1 cellular context compared by ENCODE assay signal in genomic region chrX:40878821-40879571, GRCh38.
TF ChIP-seq lines count a peak whose summit lies in the region.

No MANE protein-coding gene starts in this region.

TF ChIP-seq in WTC11, 78 proteins besides CTCF, POLR2A, EP300 and RAD21:
- TF ChIP-seq, protein P1, sequence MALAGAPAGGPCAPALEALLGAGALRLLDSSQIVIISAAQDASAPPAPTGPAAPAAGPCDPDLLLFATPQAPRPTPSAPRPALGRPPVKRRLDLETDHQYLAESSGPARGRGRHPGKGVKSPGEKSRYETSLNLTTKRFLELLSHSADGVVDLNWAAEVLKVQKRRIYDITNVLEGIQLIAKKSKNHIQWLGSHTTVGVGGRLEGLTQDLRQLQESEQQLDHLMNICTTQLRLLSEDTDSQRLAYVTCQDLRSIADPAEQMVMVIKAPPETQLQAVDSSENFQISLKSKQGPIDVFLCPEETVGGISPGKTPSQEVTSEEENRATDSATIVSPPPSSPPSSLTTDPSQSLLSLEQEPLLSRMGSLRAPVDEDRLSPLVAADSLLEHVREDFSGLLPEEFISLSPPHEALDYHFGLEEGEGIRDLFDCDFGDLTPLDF (CRISPR knock-in tag; IDR thresholded peaks at IDR 0.05), result no peak
- TF ChIP-seq, protein P2, sequence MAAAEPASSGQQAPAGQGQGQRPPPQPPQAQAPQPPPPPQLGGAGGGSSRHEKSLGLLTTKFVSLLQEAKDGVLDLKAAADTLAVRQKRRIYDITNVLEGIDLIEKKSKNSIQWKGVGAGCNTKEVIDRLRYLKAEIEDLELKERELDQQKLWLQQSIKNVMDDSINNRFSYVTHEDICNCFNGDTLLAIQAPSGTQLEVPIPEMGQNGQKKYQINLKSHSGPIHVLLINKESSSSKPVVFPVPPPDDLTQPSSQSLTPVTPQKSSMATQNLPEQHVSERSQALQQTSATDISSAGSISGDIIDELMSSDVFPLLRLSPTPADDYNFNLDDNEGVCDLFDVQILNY (CRISPR knock-in tag; IDR thresholded peaks at IDR 0.05), result no peak
- TF ChIP-seq, protein P3, sequence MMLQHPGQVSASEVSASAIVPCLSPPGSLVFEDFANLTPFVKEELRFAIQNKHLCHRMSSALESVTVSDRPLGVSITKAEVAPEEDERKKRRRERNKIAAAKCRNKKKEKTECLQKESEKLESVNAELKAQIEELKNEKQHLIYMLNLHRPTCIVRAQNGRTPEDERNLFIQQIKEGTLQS (CRISPR knock-in tag; conservative IDR thresholded peaks at IDR 0.05), result no peak
- TF ChIP-seq ZNF219 (CRISPR knock-in tag; IDR thresholded peaks at IDR 0.05; ENCODE audit: borderline replicate concordance) (no peak), EMX1 (CRISPR knock-in tag; IDR thresholded peaks at IDR 0.05) (no peak), ZMAT4 (CRISPR knock-in tag; IDR thresholded peaks at IDR 0.05) (0 out of 2 replicates have a peak, but pooled peaks have one; percentile 13), SMAD3 (CRISPR knock-in tag; IDR thresholded peaks at IDR 0.05; ENCODE audit: borderline replicate concordance) (no peak), SMAD4 (CRISPR knock-in tag; IDR thresholded peaks at IDR 0.05) (no peak)
